In the genomic region with DNA sequence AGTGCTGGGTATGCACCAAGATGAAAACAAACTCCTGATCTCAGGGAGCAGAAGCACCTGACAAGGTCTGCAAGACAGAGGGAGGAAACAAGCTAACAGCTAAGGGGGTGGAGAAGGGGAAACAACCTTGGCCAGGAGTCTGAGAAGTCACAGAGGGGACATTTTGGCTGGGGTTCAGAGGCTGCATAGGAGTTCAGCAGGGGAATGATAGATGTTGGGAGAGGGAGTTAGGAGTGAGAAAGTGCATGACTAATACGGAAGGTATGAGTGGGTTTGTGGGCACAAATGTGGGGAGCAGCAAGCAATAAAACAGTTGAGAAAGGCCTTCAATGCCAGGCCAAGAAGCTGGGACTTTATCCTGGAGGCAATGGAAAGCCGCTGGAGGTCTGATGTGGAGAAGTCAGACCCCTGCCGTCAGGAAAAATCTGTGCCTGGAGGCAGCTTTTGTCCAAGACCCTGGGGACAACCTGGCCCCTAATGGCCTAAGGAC, we compare ENCODE assay signal across 10 cellular contexts. TPM values are rescaled to one million over a fixed set of nuclear protein-coding genes. Genes with fewer than 3 reads are reported as not detected.
A peak's percentile ranks its signal among the peaks of the same experiment; 100 is the strongest.
DNase-seq lines count a peak whose midpoint lies in the region; ATAC-seq and TF ChIP-seq lines count a peak whose summit lies in the region.
"Had no signal": no experiment of that assay in that cellular context is flagged by ENCODE, and none has a peak within 500 bp of the region (broad histone marks: within the 10 kb centered on the region; RNA-seq: fewer than 3 reads in every experiment).

No MANE protein-coding gene starts in this region.

- intact Hi-C loops in mammary epithelial cell (cut with micrococcal nuclease) (no loop called here), OCI-LY7 (cut with micrococcal nuclease; ENCODE audit: unreplicated experiment) (no loop called here)

- H2AFZ ChIP-seq in KMS-11 (ENCODE audit: low read depth) (peak overlapping the region; percentile 32; the same call in 1 of the 2 replicates), mammary epithelial cell (ENCODE audit: low read depth, low read length) (no peak overlapping the region), OCI-LY7 (ENCODE audit: low read length) (no peak overlapping the region)

- in situ Hi-C loops in mammary epithelial cell (cut with MboI; ENCODE audit: low sequenced_read_pairs in 2 of 2) = no loop called here

- peaks cover 5% of the 10 kb centered on the region for H3K27me3 Mint-ChIP-seq in CD4-positive, CD25-positive, alpha-beta regulatory T cell
- H3K27me3 Mint-ChIP-seq: central memory CD8-positive, alpha-beta T cell had no signal

- no peaks in the 10 kb centered on the region for H3K36me3 ChIP-seq in CD4-positive, CD25-positive, alpha-beta regulatory T cell (ENCODE audit: control insufficient read depth, insufficient read depth, low read length)
- H3K36me3 ChIP-seq in KMS-11 (ENCODE audit: insufficient read depth) (no peaks in the 10 kb centered on the region), mammary epithelial cell (ENCODE audit: insufficient read depth, low read length) (peaks cover 41% of the 10 kb centered on the region), OCI-LY7 (ENCODE audit: insufficient read depth, low read length) (no peaks in the 10 kb centered on the region)

- H3K4me3 Mint-ChIP-seq in CD4-positive, CD25-positive, alpha-beta regulatory T cell = no peak overlapping the region
- H3K4me3 Mint-ChIP-seq: central memory CD8-positive, alpha-beta T cell had no signal

- WGBS in mammary epithelial cell (ENCODE audit: low coverage, missing lambda C conversion rate) = 5% methylated on average over 3 of the region's 3 CpGs

- H3K9me3 Mint-ChIP-seq in CD4-positive, CD25-positive, alpha-beta regulatory T cell = no peaks in the 10 kb centered on the region
- H3K9me3 Mint-ChIP-seq: central memory CD8-positive, alpha-beta T cell had no signal

- dilution Hi-C loops in mammary epithelial cell (cut with HindIII; ENCODE audit: low sequenced_read_pairs) = no loop called here

- H3K4me1 ChIP-seq in CD4-positive, CD25-positive, alpha-beta regulatory T cell (ENCODE audit: control insufficient read depth, insufficient read depth, low read length, poor library complexity, severe bottlenecking) = no peaks in the 10 kb centered on the region
- H3K4me1 ChIP-seq in KMS-11 (ENCODE audit: low read depth, poor library complexity, severe bottlenecking) (peaks cover 37% of the 10 kb centered on the region), mammary epithelial cell (ENCODE audit: insufficient read depth, low read length) (peaks cover 65% of the 10 kb centered on the region), OCI-LY7 (ENCODE audit: insufficient read depth, low read length, poor library complexity, severe bottlenecking) (no peaks in the 10 kb centered on the region)

- no peaks in the 10 kb centered on the region for H3K27me3 ChIP-seq in CD4-positive, CD25-positive, alpha-beta regulatory T cell (ENCODE audit: control insufficient read depth, insufficient read depth, low read length)
- no peaks in the 10 kb centered on the region for H3K27me3 ChIP-seq in KMS-11 (ENCODE audit: insufficient read depth, low read depth)
- no peaks in the 10 kb centered on the region for H3K27me3 ChIP-seq in mammary epithelial cell (ENCODE audit: insufficient read depth, low read length)

- H3K9ac ChIP-seq in KMS-11 = no peak overlapping the region
- H3K9ac ChIP-seq in mammary epithelial cell (ENCODE audit: insufficient read depth, low read length) = no peak overlapping the region

- no peaks in the 10 kb centered on the region for H3K36me3 Mint-ChIP-seq in CD4-positive, CD25-positive, alpha-beta regulatory T cell

- H3K27ac Mint-ChIP-seq in CD4-positive, CD25-positive, alpha-beta regulatory T cell = peak overlapping the region; percentile 29 to 75 (median 48)

- H4K20me1 ChIP-seq in KMS-11 (ENCODE audit: insufficient read depth) (no peaks in the 10 kb centered on the region), mammary epithelial cell (ENCODE audit: insufficient read depth, low read length) (peaks cover 16% of the 10 kb centered on the region), OCI-LY7 (ENCODE audit: insufficient read depth, low read length) (no peaks in the 10 kb centered on the region)

- BruUV-seq in mammary epithelial cell (replicated peaks; lab: Mats Ljungman, UMichigan) (no TSS peak), OCI-LY7 (replicated peaks; lab: Mats Ljungman, UMichigan) (no TSS peak)

- no peak for ATAC-seq in CD4-positive, CD25-positive, alpha-beta regulatory T cell (ENCODE audit: low read depth in 2 of 2)
- no peak for ATAC-seq in HG02885 (IDR thresholded peaks at IDR 0.05; ENCODE audit: poor library complexity, unreplicated experiment)
- no peak for ATAC-seq in HG03196 (IDR thresholded peaks at IDR 0.05; ENCODE audit: unreplicated experiment)

- H3K4me1 Mint-ChIP-seq in CD4-positive, CD25-positive, alpha-beta regulatory T cell = no peaks in the 10 kb centered on the region

- TF ChIP-seq CTCF in KMS-11 (conservative IDR thresholded peaks at IDR 0.05; ENCODE audit: low read depth, low read length) (no peak), mammary epithelial cell (conservative IDR thresholded peaks at IDR 0.05 in 1 of 2, IDR thresholded peaks at IDR 0.05 in 1 of 2; ENCODE audit: extremely low read depth in 1 of 2, insufficient read depth in 1 of 2, low read depth in 1 of 2, low read length in 2 of 2) (no peak), OCI-LY7 (conservative IDR thresholded peaks at IDR 0.05; ENCODE audit: low read length) (no peak)

- H3K9me3 ChIP-seq in CD4-positive, CD25-positive, alpha-beta regulatory T cell (ENCODE audit: control insufficient read depth in 2 of 2, low read length in 2 of 2) = no peaks in the 10 kb centered on the region
- H3K9me3 ChIP-seq in mammary epithelial cell (replicated peaks; ENCODE audit: insufficient read depth, low read length) = no peaks in the 10 kb centered on the region
- no peaks in the 10 kb centered on the region for H3K9me3 ChIP-seq in OCI-LY7 (ENCODE audit: low read length)

- H3K9me2 ChIP-seq in OCI-LY7 (ENCODE audit: insufficient read depth, low read length) = no peaks in the 10 kb centered on the region

- CTCF ChIA-PET in mammary epithelial cell (lab: Charles Lee; ENCODE audit: low non-redundant PET) = no interaction called here
- CTCF ChIA-PET in OCI-LY7 (lab: Charles Lee; ENCODE audit: unreplicated experiment) = no interaction called here

- H3K4me3 ChIP-seq in CD4-positive, CD25-positive, alpha-beta regulatory T cell (ENCODE audit: low read depth, low read length) = no peak overlapping the region
- H3K4me3 ChIP-seq in KMS-11 (IDR thresholded peaks at IDR 0.05; ENCODE audit: insufficient read depth, low read depth, low read length) (no peak overlapping the region), mammary epithelial cell (replicated peaks in 1 of 3; ENCODE audit: insufficient read depth in 1 of 3, low read depth in 2 of 3, low read length in 3 of 3) (no peak overlapping the region), OCI-LY7 (ENCODE audit: low read depth, low read length, poor library complexity, severe bottlenecking) (no peak overlapping the region)

- H3K27ac ChIP-seq in CD4-positive, CD25-positive, alpha-beta regulatory T cell (ENCODE audit: insufficient read depth, low read length, poor library complexity, severe bottlenecking) = no peak overlapping the region
- H3K27ac ChIP-seq in KMS-11 = no peak overlapping the region; the same call in 1 of the 2 replicates
- H3K27ac ChIP-seq in mammary epithelial cell (ENCODE audit: insufficient read depth, low read depth, low read length) = peak overlapping the region; percentile 43
- H3K27ac ChIP-seq in OCI-LY7 (ENCODE audit: low read depth, low read length, poor library complexity, severe bottlenecking) = no peak overlapping the region

- H3K79me2 ChIP-seq in KMS-11 (ENCODE audit: insufficient read depth, low read depth) (no peaks in the 10 kb centered on the region), mammary epithelial cell (ENCODE audit: insufficient read depth, low read length) (peaks cover 93% of the 10 kb centered on the region), OCI-LY7 (ENCODE audit: insufficient read depth, low read depth, low read length) (no peaks in the 10 kb centered on the region)

- H3K4me2 ChIP-seq in KMS-11 (peak overlapping the region; percentile 15), mammary epithelial cell (ENCODE audit: insufficient read depth, low read depth, low read length) (peak overlapping the region; percentile 64), OCI-LY7 (ENCODE audit: low read length) (no peak overlapping the region)

- no peak for DNase-seq in CD4-positive, CD25-positive, alpha-beta regulatory T cell
- peak; percentile 87 for DNase-seq in mammary epithelial cell
- DNase-seq in myocyte (ENCODE audit: low read depth) = peak; percentile 93
- no peak for DNase-seq in OCI-LY7 (ENCODE audit: low spot score)
- DNase-seq in NCI-H146 treated with DMSO at 0.1 percent for 48 hours (lab: John Stamatoyannopoulos, UW; ENCODE audit: unreplicated experiment) = no peak
- DNase-seq: NCI-H1694 had no signal

- POLR2A ChIA-PET in OCI-LY7 (lab: Charles Lee) = no interaction called here

RNA-seq across cellular contexts. Expression of a gene that starts 16.4 kb away (rescaled TPM):
- total RNA-seq in CD4-positive, CD25-positive, alpha-beta regulatory T cell = not detected
- polyA plus RNA-seq in CD4-positive, CD25-positive, alpha-beta regulatory T cell = not detected
- total RNA-seq in mammary epithelial cell = 100 to 1,000 TPM in 1 of 2 donors, 10 to 100 TPM in 1; 77.3 to 181 TPM
- polyA plus RNA-seq in mammary epithelial cell = 91.7 TPM
- 181 TPM for polyA minus RNA-seq in mammary epithelial cell
- 18.1 and 25.2 TPM in 2 replicates for total RNA-seq in myocyte
- 32.6 TPM for polyA plus RNA-seq in myocyte (2012)
- total RNA-seq in OCI-LY7 (2014; rRNA removed; shearing (Covaris generic)) = not detected in 2 replicates
- 0.15 TPM in 1 of 2 replicates, not detected in the other for total RNA-seq in OCI-LY7 (2022)

Comparison
In these comparisons a context has a peak if more than half of its experiments do, and no peak if none do; other contexts are left out.
1. DNase-seq: peak in mammary epithelial cell (single experiment) and myocyte (single experiment); none in CD4-positive, CD25-positive, alpha-beta regulatory T cell (0 of 3), OCI-LY7 (single experiment) and NCI-H146 treated with DMSO at 0.1 percent for 48 hours (single experiment).
2. RNA of a gene that starts 16.4 kb away (total RNA-seq): 77.3 to 181 TPM in mammary epithelial cell and 18.1 to 25.2 TPM in myocyte; 0.15 TPM in OCI-LY7 and not detected in CD4-positive, CD25-positive, alpha-beta regulatory T cell (single experiment); every median in the first group is over 10 times any median in the second.